In the genomic region with DNA sequence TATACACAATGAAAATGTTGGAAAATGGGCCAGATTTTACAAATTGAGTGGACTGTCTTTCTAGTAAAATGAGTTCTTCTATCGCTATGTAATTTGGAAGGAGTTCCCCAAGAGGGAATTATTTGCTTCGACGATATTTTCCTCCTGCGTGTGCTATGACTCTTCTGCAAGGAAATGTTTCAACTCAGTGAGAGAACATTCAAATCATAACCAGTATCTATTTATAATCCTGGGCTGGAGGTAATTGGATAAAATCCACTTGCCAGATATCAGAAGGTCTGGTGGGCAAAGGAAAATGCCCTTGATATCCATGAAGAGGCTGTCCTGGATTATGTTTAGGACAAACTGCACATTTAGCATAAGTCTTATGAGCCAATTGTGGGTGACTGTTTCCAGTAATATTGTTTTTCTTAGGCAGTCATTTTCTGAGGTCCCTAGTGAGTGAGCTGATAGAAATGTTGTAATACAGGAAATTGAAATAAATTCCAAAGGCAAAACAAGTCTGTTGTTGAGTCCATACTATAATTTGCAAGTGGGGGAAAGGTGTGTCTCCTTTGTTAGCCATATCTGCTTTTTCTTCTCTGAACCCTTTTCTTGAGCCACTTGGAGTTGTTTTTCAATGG, we compare ENCODE assay signal across 20 cellular contexts. TPM values are rescaled to one million over a fixed set of nuclear protein-coding genes. Genes with fewer than 3 reads are reported as not detected.
A peak's percentile ranks its signal among the peaks of the same experiment; 100 is the strongest.
DNase-seq lines count a peak whose midpoint lies in the region; ATAC-seq and TF ChIP-seq lines count a peak whose summit lies in the region.
"Had no signal": no experiment of that assay in that cellular context is flagged by ENCODE, and none has a peak within 500 bp of the region (broad histone marks: within the 10 kb centered on the region; RNA-seq: fewer than 3 reads in every experiment).

No MANE protein-coding gene starts in this region.

- H3K4me1 Mint-ChIP-seq in HFFc6 (ENCODE audit: low read depth), result peaks cover 19% of the 10 kb centered on the region
- H3K4me1 Mint-ChIP-seq: activated CD4-positive, alpha-beta T cell treated with anti-CD3 and anti-CD28 coated beads for 36 hours; stimulated activated memory B cell treated with anti-CD40 and anti-IgM and Interleukin-4, amounts not matched to agents 10 μg/mL and 1 μg/mL and 100 μg/mL, for 72 hours had no signal

- no peak overlapping the region for H3K4me2 ChIP-seq in smooth muscle cell

- peak overlapping the region in 1 of 2 donors; percentile 5 for H3K4me3 ChIP-seq in cardiac fibroblast (replicated peaks in 1 of 2; ENCODE audit: low read depth in 2 of 2, low read length in 2 of 2)
- H3K4me3 ChIP-seq in smooth muscle cell, result no peak overlapping the region
- H3K4me3 ChIP-seq: mucosa of descending colon had no signal

- H3K36me3 Mint-ChIP-seq in HFFc6 (ENCODE audit: low read depth), result peaks cover 17% of the 10 kb centered on the region

- no peaks in the 10 kb centered on the region for H4K20me1 ChIP-seq in smooth muscle cell (ENCODE audit: low read depth)

- H3K79me2 ChIP-seq in smooth muscle cell (ENCODE audit: low read depth), result no peaks in the 10 kb centered on the region

- no peak overlapping the region; the same call in 1 of the 2 replicates for H3K27ac Mint-ChIP-seq in HFFc6
- H3K27ac Mint-ChIP-seq: activated CD4-positive, alpha-beta T cell treated with anti-CD3 and anti-CD28 coated beads for 36 hours; CD14-positive monocyte; stimulated activated memory B cell treated with anti-CD40 and anti-IgM and Interleukin-4, amounts not matched to agents 10 μg/mL and 1 μg/mL and 100 μg/mL, for 72 hours; T-helper 1 cell treated with Interleukin-12 subunit alpha and Interleukin-12 subunit beta and Interleukin-4 antibody, amounts not matched to agents 30 μg/mL and 1 μg/mL, for 36 hours had no signal

- H3K27ac ChIP-seq in smooth muscle cell (ENCODE audit: low read depth), result peak overlapping the region; percentile 58

- intact Hi-C loops in left cardiac atrium (cut with DNase I), result no loop called here

- ATAC-seq in left cardiac atrium (peak; percentile 41 to 72), GM19035 (IDR thresholded peaks at IDR 0.05; ENCODE audit: unreplicated experiment) (no peak), GM21526 (IDR thresholded peaks at IDR 0.05; ENCODE audit: low FRiP score, unreplicated experiment) (no peak)
- ATAC-seq: activated CD4-positive, alpha-beta T cell treated with anti-CD3 and anti-CD28 coated beads for 36 hours; activated T-cell treated with anti-CD3 and anti-CD28 coated beads, Interleukin-2, amount 50 U/mL, for 4 hours; mucosa of descending colon; stimulated activated memory B cell treated with anti-CD40 and anti-IgM and Interleukin-4, amounts not matched to agents 10 μg/mL and 1 μg/mL and 100 μg/mL, for 72 hours had no signal

- H3F3A ChIP-seq in smooth muscle cell (ENCODE audit: low read depth), result no peaks in the 10 kb centered on the region

- H3K9me3 Mint-ChIP-seq in HFFc6, result no peaks in the 10 kb centered on the region
- H3K9me3 Mint-ChIP-seq: stimulated activated memory B cell treated with anti-CD40 and anti-IgM and Interleukin-4, amounts not matched to agents 10 μg/mL and 1 μg/mL and 100 μg/mL, for 72 hours had no signal

- no peak for TF ChIP-seq CTCF in HFFc6 (IDR thresholded peaks at IDR 0.05)
- no peak for TF ChIP-seq CTCF in cardiac fibroblast (IDR thresholded peaks at IDR 0.05; ENCODE audit: low read depth, low read length)
- TF ChIP-seq CTCF in smooth muscle cell (IDR thresholded peaks at IDR 0.05; ENCODE audit: borderline replicate concordance, insufficient read depth, poor library complexity, severe bottlenecking), result no peak

- H3K36me3 ChIP-seq in smooth muscle cell (ENCODE audit: low read depth), result peaks cover 8% of the 10 kb centered on the region

- no peak overlapping the region for H2AFZ ChIP-seq in smooth muscle cell (ENCODE audit: low read depth)

- H3K4me3 Mint-ChIP-seq in HFFc6, result no peak overlapping the region
- H3K4me3 Mint-ChIP-seq: activated CD4-positive, alpha-beta T cell treated with anti-CD3 and anti-CD28 coated beads for 36 hours; activated T-cell treated with anti-CD3 and anti-CD28 coated beads, Interleukin-2, amount 50 U/mL, for 4 hours; CD14-positive monocyte; stimulated activated memory B cell treated with anti-CD40 and anti-IgM and Interleukin-4, amounts not matched to agents 10 μg/mL and 1 μg/mL and 100 μg/mL, for 72 hours; T-helper 1 cell treated with Interleukin-12 subunit alpha and Interleukin-12 subunit beta and Interleukin-4 antibody, amounts not matched to agents 30 μg/mL and 1 μg/mL, for 36 hours had no signal

- H3K4me1 ChIP-seq in smooth muscle cell (ENCODE audit: low read depth), result no peaks in the 10 kb centered on the region

- H3K27me3 ChIP-seq in smooth muscle cell (ENCODE audit: low read depth), result no peaks in the 10 kb centered on the region

- DNase-seq in HFFc6 (peak; percentile 3), cardiac fibroblast (ENCODE audit: low read depth in 2 of 2) (peak; percentile 79 to 86), left cardiac atrium (no peak), smooth muscle cell (lab: John Stamatoyannopoulos, UW; ENCODE audit: unreplicated experiment) (no peak), CD1c-positive myeloid dendritic cell (ENCODE audit: extremely low spot score) (no peak), amniotic stem cell (lab: John Stamatoyannopoulos, UW) (no peak)
- DNase-seq: activated CD4-positive, alpha-beta T cell treated with anti-CD3 and anti-CD28 coated beads for 36 hours; activated T-cell treated with anti-CD3 and anti-CD28 coated beads, Interleukin-2, amount 50 U/mL, for 4 hours; amygdala; KG1; mucosa of descending colon; NCI-H1694; NCI-H526 treated with DMSO at 0.1 percent for 48 hours; RPMI8226; stimulated activated CD4-positive, alpha-beta T cell treated with anti-CD3 and anti-CD28 coated beads, Interleukin-2, amount 100 ng/mL, for 48 hours had no signal

- H3K27me3 Mint-ChIP-seq in HFFc6 (ENCODE audit: insufficient read depth), result peaks cover 2% of the 10 kb centered on the region; the same call in 1 of the 2 replicates
- H3K27me3 Mint-ChIP-seq: activated CD4-positive, alpha-beta T cell treated with anti-CD3 and anti-CD28 coated beads for 36 hours; stimulated activated memory B cell treated with anti-CD40 and anti-IgM and Interleukin-4, amounts not matched to agents 10 μg/mL and 1 μg/mL and 100 μg/mL, for 72 hours had no signal

- H3K9ac ChIP-seq in smooth muscle cell (ENCODE audit: low read depth), result no peak overlapping the region

- 89% methylated on average over 4 of the region's 4 CpGs for WGBS in smooth muscle cell (ENCODE audit: low lambda C conversion rate)

- H3K9me3 ChIP-seq in smooth muscle cell (replicated peaks; ENCODE audit: low read depth), result no peaks in the 10 kb centered on the region
- H3K9me3 ChIP-seq: mucosa of descending colon had no signal

RNA-seq across cellular contexts. Expression of a gene that starts 17.8 kb away (rescaled TPM):
- 10 to 100 TPM; 10.1 to 12.2 (median 10.8) TPM for total RNA-seq in HFFc6 (2021; fragmentation: NEBNext Ultra II Directional; extraction: Animal tissue kit (Norgen Biotek cat#: 25700))
- total RNA-seq in left cardiac atrium (10 to 100 TPM; 13.7 to 17.0 TPM), smooth muscle cell (4.8 and 9.9 TPM in 2 replicates)
- polyA plus RNA-seq in smooth muscle cell, result 8.9 and 11.3 TPM in 2 replicates

Comparison
In these comparisons a context has a peak if more than half of its experiments do, and no peak if none do; other contexts are left out.
1. DNase-seq: peak in HFFc6 (single experiment) and cardiac fibroblast (2 of 2); none in left cardiac atrium (single experiment), smooth muscle cell (single experiment), CD1c-positive myeloid dendritic cell (single experiment) and amniotic stem cell (single experiment).
2. ATAC-seq: peak in left cardiac atrium (2 of 2); none in GM19035 (single experiment) and GM21526 (single experiment).